ENCODE assay signal across 1 cellular context in the genomic region with DNA sequence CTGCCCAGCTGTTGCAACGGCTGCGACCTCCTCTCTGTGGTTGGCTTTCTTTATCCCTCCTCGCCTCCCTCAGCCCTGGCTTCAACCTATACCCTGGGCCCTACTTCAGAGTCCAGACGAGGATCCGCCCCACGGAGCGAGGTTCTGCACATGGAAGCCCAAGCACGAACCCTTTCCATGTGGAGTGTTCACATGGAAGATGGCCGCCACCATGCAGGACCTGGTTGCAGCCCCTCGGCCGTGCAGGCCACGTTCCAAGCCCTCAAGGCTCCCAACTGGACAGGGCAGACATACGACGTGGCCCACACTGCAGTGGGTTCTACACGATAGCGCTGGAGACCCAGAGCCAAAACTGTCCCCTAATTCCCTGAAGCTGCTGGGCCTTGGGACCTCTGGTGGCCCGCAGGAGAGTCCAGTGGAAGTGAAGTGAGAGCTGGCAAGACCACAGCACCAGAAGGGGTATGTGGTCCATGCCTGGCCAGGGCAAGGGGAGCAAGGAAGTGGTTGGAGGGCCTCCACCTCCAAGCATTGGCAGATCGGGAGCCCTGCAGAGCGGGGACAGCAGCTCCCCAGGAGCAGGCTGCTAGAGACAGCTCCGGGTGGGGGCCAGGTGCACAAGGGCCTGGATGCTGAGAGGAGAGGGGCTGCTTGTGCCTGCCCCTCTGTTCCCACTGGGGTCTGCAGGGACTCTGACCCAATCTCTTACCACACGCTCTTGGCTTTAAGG.
TF ChIP-seq lines count a peak whose summit lies in the region.

No MANE protein-coding gene starts in this region.

TF ChIP-seq in H1, 55 proteins besides CTCF, POLR2A, EP300 and RAD21 (continued from another document):
- TF ChIP-seq NRF1 (IDR thresholded peaks at IDR 0.05; ENCODE audit: low read depth, low read length) (no peak), BACH1 (IDR thresholded peaks at IDR 0.05; ENCODE audit: low read length) (no peak), ATF2 (IDR thresholded peaks at IDR 0.05; ENCODE audit: low read length) (no peak), SUZ12 (IDR thresholded peaks at IDR 0.05; ENCODE audit: low read length) (no peak), POLR2AphosphoS5 (IDR thresholded peaks at IDR 0.05; ENCODE audit: low read depth, low read length) (no peak), GABPA (IDR thresholded peaks at IDR 0.05; ENCODE audit: borderline replicate concordance, insufficient read depth, low read length) (no peak), RNF2 (IDR thresholded peaks at IDR 0.05; ENCODE audit: borderline replicate concordance, low read depth, low read length, missing control alignments, poor library complexity, severe bottlenecking) (no peak), BRCA1 (IDR thresholded peaks at IDR 0.05; ENCODE audit: low read depth, low read length) (no peak)
